ENCODE assay signal across 12 cellular contexts in genomic region chr11:88555018-88555828, GRCh38.
A peak's percentile ranks its signal among the peaks of the same experiment; 100 is the strongest.
DNase-seq lines count a peak whose midpoint lies in the region; ATAC-seq and TF ChIP-seq lines count a peak whose summit lies in the region.
"Had no signal": no experiment of that assay in that cellular context is flagged by ENCODE, and none has a peak within 500 bp of the region (broad histone marks: within the 10 kb centered on the region; RNA-seq: fewer than 3 reads in every experiment).

No MANE protein-coding gene starts in this region.

- H3K79me2 ChIP-seq in mammary epithelial cell (ENCODE audit: insufficient read depth, low read length) = no peaks in the 10 kb centered on the region

- peak; percentile 53; the same call in 1 of the 2 replicates for TF ChIP-seq EP300 in Ishikawa (IDR thresholded peaks at IDR 0.05; ENCODE audit: borderline replicate concordance)

- 7% methylated on average over 7 of the region's 7 CpGs for WGBS in mammary epithelial cell (ENCODE audit: low coverage, missing lambda C conversion rate)
- 43 to 54% methylated on average over 7 of the region's 7 CpGs for WGBS in esophagus squamous epithelium, 2 donors

- H3K27me3 ChIP-seq in AG04450 (ENCODE audit: control insufficient read depth, insufficient read depth, low read length) (no peaks in the 10 kb centered on the region), mammary epithelial cell (ENCODE audit: insufficient read depth, low read length) (no peaks in the 10 kb centered on the region), lower lobe of right lung (ENCODE audit: low read depth) (no peaks in the 10 kb centered on the region), esophagus squamous epithelium (no peaks in the 10 kb centered on the region)
- H3K27me3 ChIP-seq: gastrocnemius medialis, ovary had no signal

- in situ Hi-C loops in mammary epithelial cell (cut with MboI; ENCODE audit: low sequenced_read_pairs in 2 of 2) = loop anchor here in 1 of 2 donors (10.0 kb wide), 1 partner anchor 330 kb away; no protein-coding TSS in a partner anchor

- H3K4me1 ChIP-seq in mammary epithelial cell (ENCODE audit: insufficient read depth, low read length) (peaks cover 41% of the 10 kb centered on the region), lower lobe of right lung (no peaks in the 10 kb centered on the region), esophagus squamous epithelium (peaks cover 0 to 6% (median 2%) of the 10 kb centered on the region in 3 donors)
- H3K4me1 ChIP-seq: Caco-2, gastrocnemius medialis had no signal

- H3K4me3 ChIP-seq in AG04450 (ENCODE audit: low read depth, low read length) = no peak overlapping the region
- H3K4me3 ChIP-seq in mammary epithelial cell (replicated peaks in 1 of 3; ENCODE audit: insufficient read depth in 1 of 3, low read depth in 2 of 3, low read length in 3 of 3) = no peak overlapping the region
- no peak overlapping the region for H3K4me3 ChIP-seq in lower lobe of right lung
- H3K4me3 ChIP-seq in esophagus squamous epithelium = no peak overlapping the region
- H3K4me3 ChIP-seq: gastrocnemius medialis, ovary had no signal

- TF ChIP-seq POLR2A in esophagus squamous epithelium (IDR thresholded peaks at IDR 0.05) = no peak

- TF ChIP-seq CTCF in AG04450 (IDR thresholded peaks at IDR 0.05; ENCODE audit: low read depth, low read length) (no peak), mammary epithelial cell (conservative IDR thresholded peaks at IDR 0.05 in 1 of 2, IDR thresholded peaks at IDR 0.05 in 1 of 2; ENCODE audit: extremely low read depth in 1 of 2, insufficient read depth in 1 of 2, low read depth in 1 of 2, low read length in 2 of 2) (no peak), lower lobe of right lung (IDR thresholded peaks at IDR 0.05) (no peak), GM10248 (IDR thresholded peaks at IDR 0.05; ENCODE audit: control extremely low read depth, extremely low read depth, low read depth, missing control alignments) (no peak), esophagus squamous epithelium (IDR thresholded peaks at IDR 0.05) (no peak)

- H3K4me2 ChIP-seq in mammary epithelial cell (ENCODE audit: insufficient read depth, low read depth, low read length) = peak overlapping the region; percentile 70

- H3K9ac ChIP-seq in mammary epithelial cell (ENCODE audit: insufficient read depth, low read length) = peak overlapping the region; percentile 52

- dilution Hi-C loops in mammary epithelial cell (cut with HindIII; ENCODE audit: low sequenced_read_pairs) = no loop called here

- CTCF ChIA-PET in AG04450 (lab: Charles Lee) = interaction anchor here (1.2 to 2.3 kb wide), 3 partner anchors 11 to 539 kb away, joined by 3 to 10 read pairs (median 8); no protein-coding TSS in a partner anchor
- CTCF ChIA-PET in mammary epithelial cell (lab: Charles Lee; ENCODE audit: low non-redundant PET) = interaction anchor here (0.6 kb wide), 1 partner anchor 11 kb away, joined by 4 read pairs; no protein-coding TSS in a partner anchor
- CTCF ChIA-PET in GM10248 (lab: Yijun Ruan, JAX) = interaction anchor here (1.6 kb wide), 1 partner anchor 539 kb away, joined by 14 read pairs; no protein-coding TSS in a partner anchor

- intact Hi-C loops in mammary epithelial cell (cut with micrococcal nuclease) = no loop called here
- intact Hi-C loops in lower lobe of right lung (cut with DNase I) = no loop called here
- intact Hi-C loops in esophagus squamous epithelium (cut with DNase I) = no loop called here

- no peaks in the 10 kb centered on the region for H4K20me1 ChIP-seq in mammary epithelial cell (ENCODE audit: insufficient read depth, low read length)

- peak overlapping the region; percentile 54 for H2AFZ ChIP-seq in mammary epithelial cell (ENCODE audit: low read depth, low read length)

- no peaks in the 10 kb centered on the region for H3K36me3 ChIP-seq in mammary epithelial cell (ENCODE audit: insufficient read depth, low read length)
- H3K36me3 ChIP-seq in lower lobe of right lung = no peaks in the 10 kb centered on the region
- no peaks in the 10 kb centered on the region for H3K36me3 ChIP-seq in esophagus squamous epithelium
- H3K36me3 ChIP-seq: gastrocnemius medialis, ovary had no signal

- BruUV-seq in mammary epithelial cell (replicated peaks; lab: Mats Ljungman, UMichigan) = TSS peak; percentile 84

- POLR2A ChIA-PET in AG04450 (lab: Yijun Ruan, JAX) = interaction anchor here (0.9 kb wide), 1 partner anchor 217 kb away, joined by 3 read pairs; the partner anchor contains the start of gene CTSC
- POLR2A ChIA-PET in GM10248 (lab: Yijun Ruan, JAX) = no interaction called here

- TF ChIP-seq RAD21 in Ishikawa (IDR thresholded peaks at IDR 0.05; ENCODE audit: low read depth) = no peak

- DNase-seq in AG04450 (ENCODE audit: low read depth, low spot score) (peak; percentile 91), mammary epithelial cell (peak; percentile 99), lower lobe of right lung (no peak), GM10248 (ENCODE audit: extremely low spot score) (no peak), esophagus squamous epithelium (lab: John Stamatoyannopoulos, UW) (no peak), caudate nucleus (lab: John Stamatoyannopoulos, UW) (no peak)
- no peak for DNase-seq in activated CD4-positive, alpha-beta T cell treated with anti-CD3 and anti-CD28 coated beads, Interleukin-2, amount 50 U/mL, for 1 hour
- DNase-seq: Caco-2, NCI-H1048 had no signal

- H3K27ac ChIP-seq in AG04450 (ENCODE audit: low read depth, low read length) (peak overlapping the region; percentile 77), mammary epithelial cell (ENCODE audit: insufficient read depth, low read depth, low read length) (peak overlapping the region; percentile 87), lower lobe of right lung (no peak overlapping the region), esophagus squamous epithelium (peak overlapping the region in 2 of 4 donors; percentile 25 to 30), caudate nucleus (ENCODE audit: low read depth, low read length) (no peak overlapping the region)
- H3K27ac ChIP-seq: gastrocnemius medialis, ovary had no signal

- ATAC-seq in lower lobe of right lung = peak; percentile 19 to 23

- H3K9me3 ChIP-seq in AG04450 (ENCODE audit: control insufficient read depth, insufficient read depth, low read length) (no peaks in the 10 kb centered on the region), mammary epithelial cell (replicated peaks; ENCODE audit: insufficient read depth, low read length) (no peaks in the 10 kb centered on the region), lower lobe of right lung (no peaks in the 10 kb centered on the region), esophagus squamous epithelium (no peaks in the 10 kb centered on the region)
- H3K9me3 ChIP-seq: Caco-2, gastrocnemius medialis, ovary had no signal

TF ChIP-seq in Ishikawa, 13 proteins besides CTCF, POLR2A, EP300 and RAD21:
- TF ChIP-seq TAF1 (IDR thresholded peaks at IDR 0.05; ENCODE audit: low read depth) (no peak), MAX (IDR thresholded peaks at IDR 0.05) (no peak), YY1 (IDR thresholded peaks at IDR 0.05; ENCODE audit: low read depth) (no peak), CREB1 (IDR thresholded peaks at IDR 0.05; ENCODE audit: low read depth) (no peak), NFIC (IDR thresholded peaks at IDR 0.05) (peak; percentile 82), EGR1 (IDR thresholded peaks at IDR 0.05) (no peak), ZBTB7A (IDR thresholded peaks at IDR 0.05; ENCODE audit: low read depth) (no peak), CEBPB (IDR thresholded peaks at IDR 0.05) (0 out of 2 replicates have a peak, but pooled peaks have one; percentile 27), USF1 (IDR thresholded peaks at IDR 0.05) (no peak), FOXM1 (IDR thresholded peaks at IDR 0.05; ENCODE audit: borderline replicate concordance, low read depth) (0 out of 2 replicates have a peak, but pooled peaks have one; percentile 42), TEAD4 (IDR thresholded peaks at IDR 0.05) (peak; percentile 79), REST (IDR thresholded peaks at IDR 0.05; ENCODE audit: low read depth) (no peak), TCF12 (IDR thresholded peaks at IDR 0.05; ENCODE audit: low read depth) (peak; percentile 51; the same call in 1 of the 2 replicates)
TF ChIP-seq in Ishikawa: peak in this region for 5.

Comparison
In these comparisons a context has a peak if more than half of its experiments do, and no peak if none do; other contexts are left out.
1. DNase-seq: peak in AG04450 (single experiment) and mammary epithelial cell (single experiment); none in lower lobe of right lung (single experiment), GM10248 (single experiment), activated CD4-positive, alpha-beta T cell treated with anti-CD3 and anti-CD28 coated beads, Interleukin-2, amount 50 U/mL, for 1 hour (single experiment), esophagus squamous epithelium (single experiment) and caudate nucleus (0 of 61).
2. H3K27ac ChIP-seq: peak in AG04450 (single experiment) and mammary epithelial cell (single experiment); none in lower lobe of right lung (single experiment) and caudate nucleus (single experiment).